In the genomic region with DNA sequence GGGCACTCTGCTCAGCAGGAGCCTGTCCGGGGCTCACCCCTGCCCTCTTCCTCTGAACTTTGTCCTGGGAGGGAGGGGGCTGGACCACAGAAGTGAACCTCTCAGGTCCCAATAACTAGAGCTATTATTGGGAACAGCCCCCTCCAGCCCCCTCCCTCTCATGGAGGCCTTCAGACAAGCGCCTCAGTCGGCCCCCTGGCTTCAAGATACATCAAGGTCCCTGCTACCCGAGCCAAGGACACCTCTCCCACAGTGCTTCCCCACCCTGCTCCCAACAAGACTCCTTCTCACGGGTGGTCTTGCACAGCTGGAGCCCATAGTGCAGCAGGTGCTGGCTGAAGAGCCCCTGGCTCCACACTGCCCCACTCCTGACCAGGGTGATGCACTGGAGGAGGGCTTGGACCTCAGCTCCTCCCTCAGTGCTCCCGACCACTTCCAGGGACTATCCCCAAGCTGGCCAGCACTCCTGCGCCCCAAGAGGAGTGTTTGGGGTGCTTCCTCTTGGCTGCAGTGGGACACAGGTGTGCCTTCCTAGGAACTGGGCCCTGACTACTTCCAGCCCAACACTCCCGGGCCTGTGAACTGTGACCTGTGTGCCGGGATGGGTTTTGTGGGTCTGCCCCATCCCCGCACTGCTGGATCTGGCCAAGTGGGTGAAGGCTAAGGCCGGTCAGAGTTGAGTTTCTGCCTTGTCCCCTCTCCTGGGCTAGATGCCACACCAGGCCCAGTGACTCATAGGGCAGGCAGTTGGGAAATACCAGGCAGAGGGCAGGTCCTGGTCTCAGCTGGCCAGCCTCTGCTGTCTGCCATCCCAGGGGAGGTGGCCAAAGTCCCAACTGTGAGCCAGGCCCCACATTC, we compare ENCODE assay signal across 8 cellular contexts. TPM values are rescaled to one million over a fixed set of nuclear protein-coding genes. Genes with fewer than 3 reads are reported as not detected.
A peak's percentile ranks its signal among the peaks of the same experiment; 100 is the strongest.
DNase-seq lines count a peak whose midpoint lies in the region; ATAC-seq, FAIRE-seq and TF ChIP-seq lines count a peak whose summit lies in the region.

No MANE protein-coding gene starts in this region.

- peak; percentile 61 for DNase-seq in Ammon's horn (ENCODE audit: low spot score)
- DNase-seq in LHCN-M2 (ENCODE audit: low read depth) = peak; percentile 91
- peak; percentile 64 for DNase-seq in mammary epithelial cell
- DNase-seq in HepG2 (ENCODE audit: low spot score) = peak; percentile 70
- no peak for DNase-seq in NCI-H146 (lab: John Stamatoyannopoulos, UW)

- no peak for TF ChIP-seq EP300 in HepG2 (IDR thresholded peaks at IDR 0.05; ENCODE audit: low read depth in 2 of 2, low read length in 2 of 2)
- no peak; the same call in 1 of the 2 replicates for TF ChIP-seq EP300 in HepG2 (CRISPR knock-in tag; IDR thresholded peaks at IDR 0.05; ENCODE audit: borderline replicate concordance)

- H3K79me2 ChIP-seq in mammary epithelial cell (ENCODE audit: insufficient read depth, low read length) (peaks cover 24% of the 10 kb centered on the region), HepG2 (ENCODE audit: insufficient read depth, low read length) (peaks cover 20% of the 10 kb centered on the region)

- peak overlapping the region; percentile 26 for H3K27ac ChIP-seq in mammary epithelial cell (ENCODE audit: insufficient read depth, low read depth, low read length)
- peak overlapping the region; percentile 92 for H3K27ac ChIP-seq in HepG2 (ENCODE audit: extremely low read length, insufficient read depth, low read length)
- H3K27ac ChIP-seq in thymus (ENCODE audit: low read depth) = peak overlapping the region; percentile 70

- 22% methylated on average over 4 of the region's 11 CpGs for WGBS in mammary epithelial cell (ENCODE audit: low coverage, missing lambda C conversion rate)
- 44% methylated on average over 3 of the region's 11 CpGs for WGBS in HepG2 (ENCODE audit: low lambda C conversion rate)
- 88% methylated on average over 11 of the region's 11 CpGs for WGBS in thymus

- H3K4me1 ChIP-seq in mammary epithelial cell (ENCODE audit: insufficient read depth, low read length) (peaks cover 31% of the 10 kb centered on the region), HepG2 (ENCODE audit: insufficient read depth, low read length) (peaks cover 35% of the 10 kb centered on the region), thymus (ENCODE audit: control insufficient read depth, insufficient read depth, low read length) (peaks cover 12% of the 10 kb centered on the region)

- no TSS peak for BruUV-seq in mammary epithelial cell (replicated peaks; lab: Mats Ljungman, UMichigan)
- BruUV-seq in HepG2 (replicated peaks; lab: Mats Ljungman, UMichigan) = no TSS peak

- H3K36me3 ChIP-seq in mammary epithelial cell (ENCODE audit: insufficient read depth, low read length) = no peaks in the 10 kb centered on the region
- peaks cover 8 to 22% of the 10 kb centered on the region in 2 experiments; a peak in 4 of 5 replicates for H3K36me3 ChIP-seq in HepG2 (replicated peaks in 1 of 2; ENCODE audit: control insufficient read depth in 1 of 2, insufficient read depth in 2 of 2, low read length in 2 of 2)
- peaks cover 43% of the 10 kb centered on the region for H3K36me3 ChIP-seq in thymus (ENCODE audit: control insufficient read depth, insufficient read depth)

- TF ChIP-seq RAD21 in HepG2 (CRISPR knock-in tag; IDR thresholded peaks at IDR 0.05) = no peak

- dilution Hi-C loops in mammary epithelial cell (cut with HindIII; ENCODE audit: low sequenced_read_pairs) = no loop called here

- H3K9me3 ChIP-seq in mammary epithelial cell (replicated peaks; ENCODE audit: insufficient read depth, low read length) = no peaks in the 10 kb centered on the region
- no peaks in the 10 kb centered on the region for H3K9me3 ChIP-seq in HepG2 (ENCODE audit: low read length)
- no peaks in the 10 kb centered on the region for H3K9me3 ChIP-seq in thymus (ENCODE audit: control insufficient read depth)

- H2AFZ ChIP-seq in mammary epithelial cell (ENCODE audit: low read depth, low read length) (no peak overlapping the region), HepG2 (ENCODE audit: low read length) (no peak overlapping the region)

- POLR2A ChIA-PET in HepG2 (lab: Yijun Ruan, JAX) = interaction anchor here (1.6 to 9.2 kb wide), 10 partner anchors 8 to 245 kb away, joined by 8 to 264 read pairs (median 24); a partner anchor contains a TSS

- intact Hi-C loops in mammary epithelial cell (cut with micrococcal nuclease) = loop anchor here (2.0 kb wide), 1 partner anchor 14 kb away; no protein-coding TSS in a partner anchor
- intact Hi-C loops in HepG2 (cut with micrococcal nuclease; ENCODE audit: unreplicated experiment) = no loop called here

- FAIRE-seq in HepG2 (lab: Jason Lieb, UNC) = peak; percentile 8

- H3K27me3 ChIP-seq in mammary epithelial cell (ENCODE audit: insufficient read depth, low read length) = no peaks in the 10 kb centered on the region
- no peaks in the 10 kb centered on the region; a peak in 1 of 5 replicates for H3K27me3 ChIP-seq in HepG2 (ENCODE audit: control insufficient read depth in 1 of 2, insufficient read depth in 2 of 2, low read length in 2 of 2)
- H3K27me3 ChIP-seq in thymus (ENCODE audit: control insufficient read depth, insufficient read depth) = peaks cover under 1% of the 10 kb centered on the region

- H3K9ac ChIP-seq in mammary epithelial cell (ENCODE audit: insufficient read depth, low read length) = peak overlapping the region; percentile 35
- H3K9ac ChIP-seq in HepG2 (ENCODE audit: insufficient read depth, low read depth, low read length) = peak overlapping the region; percentile 92

- in situ Hi-C loops in mammary epithelial cell (cut with MboI; ENCODE audit: low sequenced_read_pairs in 2 of 2) (no loop called here), HepG2 (cut with HindIII; ENCODE audit: extremely low pct_ligation_motif_present, low pct_unique_long_range_greater_than_20kb) (no loop called here)

- TF ChIP-seq CTCF in mammary epithelial cell (conservative IDR thresholded peaks at IDR 0.05 in 1 of 2, IDR thresholded peaks at IDR 0.05 in 1 of 2; ENCODE audit: extremely low read depth in 1 of 2, insufficient read depth in 1 of 2, low read depth in 1 of 2, low read length in 2 of 2) (peak in 1 of 2 donors; percentile 8), HepG2 (CRISPR knock-in tag; IDR thresholded peaks at IDR 0.05) (no peak)

- peak overlapping the region; percentile 68 to 92 (median 77) for H3K4me3 ChIP-seq in mammary epithelial cell (replicated peaks in 1 of 3; ENCODE audit: insufficient read depth in 1 of 3, low read depth in 2 of 3, low read length in 3 of 3)
- peak overlapping the region; percentile 80 to 98 (median 94) for H3K4me3 ChIP-seq in HepG2 (replicated peaks in 1 of 3; ENCODE audit: insufficient read depth in 1 of 3, low read depth in 2 of 3, low read length in 3 of 3)
- peak overlapping the region; percentile 95 for H3K4me3 ChIP-seq in thymus (ENCODE audit: low read length)

- peak overlapping the region; percentile 100 for H3K4me2 ChIP-seq in mammary epithelial cell (ENCODE audit: insufficient read depth, low read depth, low read length)
- H3K4me2 ChIP-seq in HepG2 (ENCODE audit: low read depth, low read length) = peak overlapping the region; percentile 98

- TF ChIP-seq POLR2A in HepG2 (IDR thresholded peaks at IDR 0.05; ENCODE audit: insufficient read depth in 1 of 2, low read depth in 2 of 2, low read length in 2 of 2) = no peak

- ATAC-seq in HepG2 = peak; percentile 32
- ATAC-seq in HG03520 (IDR thresholded peaks at IDR 0.05; ENCODE audit: unreplicated experiment) = no peak
- no peak for ATAC-seq in HG03039 (IDR thresholded peaks at IDR 0.05; ENCODE audit: unreplicated experiment)

- CTCF ChIA-PET in mammary epithelial cell (lab: Charles Lee; ENCODE audit: low non-redundant PET) = interaction anchor here (0.7 kb wide), 1 partner anchor 59 kb away, joined by 5 read pairs; no protein-coding TSS in a partner anchor
- CTCF ChIA-PET in HepG2 (lab: Yijun Ruan, JAX; ENCODE audit: low intra/inter-chr PET ratio, low total read pairs) = no interaction called here

- H4K20me1 ChIP-seq in mammary epithelial cell (ENCODE audit: insufficient read depth, low read length) (no peaks in the 10 kb centered on the region), HepG2 (ENCODE audit: insufficient read depth, low read length) (peaks cover 20% of the 10 kb centered on the region)

RNA-seq across cellular contexts. Expression of a gene that starts 2.2 kb away (rescaled TPM):
- 43.7 and 45.4 TPM in 2 replicates for total RNA-seq in LHCN-M2 (2014; rRNA removed)
- 83.1 TPM for polyA plus RNA-seq in LHCN-M2 (2012)
- 10 to 100 TPM; 14.7 to 62.6 TPM for total RNA-seq in mammary epithelial cell
- 13.7 TPM for polyA plus RNA-seq in mammary epithelial cell
- 17.2 TPM for polyA minus RNA-seq in mammary epithelial cell
- 4.8 and 10.5 TPM in 2 replicates for total RNA-seq in HepG2 (2016; rRNA removed; fragmentation: Illumina TruSeq; extraction: Trizol)
- 3.8 and 4.1 TPM in 2 replicates for total RNA-seq in HepG2 (2016; cell fraction: cytosol; rRNA removed; fragmentation: Illumina TruSeq; extraction: Trizol; ENCODE audit: low read depth)
- total RNA-seq in HepG2 (2016; cell fraction: insoluble cytoplasmic fraction; rRNA removed; fragmentation: Illumina TruSeq; extraction: Trizol) = 4.0 and 11.4 TPM in 2 replicates
- 4.4 and 5.4 TPM in 2 replicates for total RNA-seq in HepG2 (2016; cell fraction: membrane; rRNA removed; fragmentation: Illumina TruSeq; extraction: Trizol)
- 17.2 and 23.5 TPM in 2 replicates for total RNA-seq in HepG2 (2016; cell fraction: nucleus; rRNA removed; fragmentation: Illumina TruSeq; extraction: Trizol)
- polyA plus RNA-seq in HepG2 (2011; rRNA removed) = 43.2 and 58.1 TPM in 2 replicates
- 7.3 and 12.8 TPM in 2 replicates for polyA plus RNA-seq in HepG2 (2011; cell fraction: cytosol; rRNA removed)
- 830 and 954 TPM in 2 replicates for polyA plus RNA-seq in HepG2 (2011; cell fraction: nucleus; rRNA removed)
- 70.1 and 82.8 TPM in 2 replicates for polyA plus RNA-seq in HepG2 (2012)
- polyA plus RNA-seq in HepG2 (2016; cell fraction: cytosol; fragmentation: Illumina TruSeq; extraction: Trizol; ENCODE audit: low read depth) = 4.8 and 6.6 TPM in 2 replicates
- polyA plus RNA-seq in HepG2 (2016; cell fraction: insoluble cytoplasmic fraction; fragmentation: Illumina TruSeq; extraction: Trizol; ENCODE audit: low read depth) = 14.6 and 20.2 TPM in 2 replicates
- 7.5 and 10.2 TPM in 2 replicates for polyA plus RNA-seq in HepG2 (2016; cell fraction: membrane; fragmentation: Illumina TruSeq; extraction: Trizol; ENCODE audit: low read depth)
- polyA plus RNA-seq in HepG2 (2016; cell fraction: nucleus; fragmentation: Illumina TruSeq; extraction: Trizol; ENCODE audit: insufficient read depth, low read depth) = 77.9 and 79.1 TPM in 2 replicates
- 60.4 and 150 TPM in 2 replicates for polyA minus RNA-seq in HepG2 (2011; rRNA and poly(A)+ RNA removed; ENCODE audit: low replicate concordance)
- 24.0 and 31.5 TPM in 2 replicates for polyA minus RNA-seq in HepG2 (2011; cell fraction: cytosol; rRNA and poly(A)+ RNA removed)
- polyA minus RNA-seq in HepG2 (2011; cell fraction: nucleus; rRNA and poly(A)+ RNA removed) = 135 and 151 TPM in 2 replicates
- 83.6 TPM for polyA plus RNA-seq in thymus

RNA-seq across cellular contexts. Expression of a gene that starts 6.8 kb away (rescaled TPM):
- 0.40 and 1.3 TPM in 2 replicates for total RNA-seq in LHCN-M2 (2014; rRNA removed)
- 0.68 TPM for polyA plus RNA-seq in LHCN-M2 (2012)
- total RNA-seq in mammary epithelial cell = under 1 TPM in 1 of 2 donors, not detected in 1; 0.17 TPM
- polyA plus RNA-seq in mammary epithelial cell = 0.25 TPM
- polyA minus RNA-seq in mammary epithelial cell = not detected
- 8.9 and 14.9 TPM in 2 replicates for total RNA-seq in HepG2 (2016; rRNA removed; fragmentation: Illumina TruSeq; extraction: Trizol)
- total RNA-seq in HepG2 (2016; cell fraction: cytosol; rRNA removed; fragmentation: Illumina TruSeq; extraction: Trizol; ENCODE audit: low read depth) = 5.5 and 5.9 TPM in 2 replicates
- 8.5 and 12.6 TPM in 2 replicates for total RNA-seq in HepG2 (2016; cell fraction: insoluble cytoplasmic fraction; rRNA removed; fragmentation: Illumina TruSeq; extraction: Trizol)
- 6.6 and 10.0 TPM in 2 replicates for total RNA-seq in HepG2 (2016; cell fraction: membrane; rRNA removed; fragmentation: Illumina TruSeq; extraction: Trizol)
- 10.8 and 16.7 TPM in 2 replicates for total RNA-seq in HepG2 (2016; cell fraction: nucleus; rRNA removed; fragmentation: Illumina TruSeq; extraction: Trizol)
- polyA plus RNA-seq in HepG2 (2011; rRNA removed) = 21.0 and 27.7 TPM in 2 replicates
- 9.8 and 16.5 TPM in 2 replicates for polyA plus RNA-seq in HepG2 (2011; cell fraction: cytosol; rRNA removed)
- 278 and 343 TPM in 2 replicates for polyA plus RNA-seq in HepG2 (2011; cell fraction: nucleus; rRNA removed)
- polyA plus RNA-seq in HepG2 (2012) = 10.5 and 14.8 TPM in 2 replicates
- 8.3 and 10.9 TPM in 2 replicates for polyA plus RNA-seq in HepG2 (2016; cell fraction: cytosol; fragmentation: Illumina TruSeq; extraction: Trizol; ENCODE audit: low read depth)
- polyA plus RNA-seq in HepG2 (2016; cell fraction: insoluble cytoplasmic fraction; fragmentation: Illumina TruSeq; extraction: Trizol; ENCODE audit: low read depth) = 14.8 and 17.4 TPM in 2 replicates
- polyA plus RNA-seq in HepG2 (2016; cell fraction: membrane; fragmentation: Illumina TruSeq; extraction: Trizol; ENCODE audit: low read depth) = 11.2 and 14.5 TPM in 2 replicates
- 48.6 and 55.2 TPM in 2 replicates for polyA plus RNA-seq in HepG2 (2016; cell fraction: nucleus; fragmentation: Illumina TruSeq; extraction: Trizol; ENCODE audit: insufficient read depth, low read depth)
- polyA minus RNA-seq in HepG2 (2011; rRNA and poly(A)+ RNA removed; ENCODE audit: low replicate concordance) = 3.4 and 13.9 TPM in 2 replicates
- polyA minus RNA-seq in HepG2 (2011; cell fraction: cytosol; rRNA and poly(A)+ RNA removed) = 7.5 and 8.4 TPM in 2 replicates
- polyA minus RNA-seq in HepG2 (2011; cell fraction: nucleus; rRNA and poly(A)+ RNA removed) = 22.7 and 23.2 TPM in 2 replicates
- 6.2 TPM for polyA plus RNA-seq in thymus

RNA-seq across cellular contexts. Expression of a gene that starts 11.1 kb away (rescaled TPM):
- total RNA-seq in LHCN-M2 (2014; rRNA removed) = 416 and 495 TPM in 2 replicates
- polyA plus RNA-seq in LHCN-M2 (2012) = 2,343 TPM
- total RNA-seq in mammary epithelial cell = 1,000 to 10,000 TPM in 1 of 2 donors, 100 to 1,000 TPM in 1; 135 to 1,487 TPM
- polyA plus RNA-seq in mammary epithelial cell = 1,296 TPM
- polyA minus RNA-seq in mammary epithelial cell = 737 TPM
- total RNA-seq in HepG2 (2016; rRNA removed; fragmentation: Illumina TruSeq; extraction: Trizol) = 2,049 and 2,106 TPM in 2 replicates
- total RNA-seq in HepG2 (2016; cell fraction: cytosol; rRNA removed; fragmentation: Illumina TruSeq; extraction: Trizol; ENCODE audit: low read depth) = 3,126 and 3,282 TPM in 2 replicates
- 1,870 and 2,048 TPM in 2 replicates for total RNA-seq in HepG2 (2016; cell fraction: insoluble cytoplasmic fraction; rRNA removed; fragmentation: Illumina TruSeq; extraction: Trizol)
- total RNA-seq in HepG2 (2016; cell fraction: membrane; rRNA removed; fragmentation: Illumina TruSeq; extraction: Trizol) = 3,967 and 4,265 TPM in 2 replicates
- 735 and 852 TPM in 2 replicates for total RNA-seq in HepG2 (2016; cell fraction: nucleus; rRNA removed; fragmentation: Illumina TruSeq; extraction: Trizol)
- polyA plus RNA-seq in HepG2 (2011; rRNA removed) = 895 and 978 TPM in 2 replicates
- polyA plus RNA-seq in HepG2 (2011; cell fraction: cytosol; rRNA removed) = 1,028 and 2,692 TPM in 2 replicates
- 723 and 858 TPM in 2 replicates for polyA plus RNA-seq in HepG2 (2011; cell fraction: nucleus; rRNA removed)
- polyA plus RNA-seq in HepG2 (2012) = 1,506 and 2,284 TPM in 2 replicates
- polyA plus RNA-seq in HepG2 (2016; cell fraction: cytosol; fragmentation: Illumina TruSeq; extraction: Trizol; ENCODE audit: low read depth) = 3,287 and 3,430 TPM in 2 replicates
- 1,412 and 1,584 TPM in 2 replicates for polyA plus RNA-seq in HepG2 (2016; cell fraction: insoluble cytoplasmic fraction; fragmentation: Illumina TruSeq; extraction: Trizol; ENCODE audit: low read depth)
- polyA plus RNA-seq in HepG2 (2016; cell fraction: membrane; fragmentation: Illumina TruSeq; extraction: Trizol; ENCODE audit: low read depth) = 3,687 and 3,698 TPM in 2 replicates
- polyA plus RNA-seq in HepG2 (2016; cell fraction: nucleus; fragmentation: Illumina TruSeq; extraction: Trizol; ENCODE audit: insufficient read depth, low read depth) = 1,014 and 1,045 TPM in 2 replicates
- 472 and 1,216 TPM in 2 replicates for polyA minus RNA-seq in HepG2 (2011; rRNA and poly(A)+ RNA removed; ENCODE audit: low replicate concordance)
- polyA minus RNA-seq in HepG2 (2011; cell fraction: cytosol; rRNA and poly(A)+ RNA removed) = 793 and 848 TPM in 2 replicates
- 188 and 248 TPM in 2 replicates for polyA minus RNA-seq in HepG2 (2011; cell fraction: nucleus; rRNA and poly(A)+ RNA removed)
- 2,667 TPM for polyA plus RNA-seq in thymus

RNA-seq across cellular contexts. Expression of a gene that starts 11.9 kb away (rescaled TPM):
- total RNA-seq in LHCN-M2 (2014; rRNA removed) (840 and 1,028 TPM in 2 replicates), mammary epithelial cell (100 to 1,000 TPM; 387 to 511 TPM), HepG2 (2016; rRNA removed; fragmentation: Illumina TruSeq; extraction: Trizol) (54.0 and 125 TPM in 2 replicates)
- 1,063 TPM for polyA plus RNA-seq in LHCN-M2 (2012)
- polyA plus RNA-seq in mammary epithelial cell (721 TPM), HepG2 (2011; rRNA removed) (197 and 287 TPM in 2 replicates), thymus (82.3 TPM)
- polyA minus RNA-seq in mammary epithelial cell = 374 TPM
- total RNA-seq in HepG2 (2016; cell fraction: cytosol; rRNA removed; fragmentation: Illumina TruSeq; extraction: Trizol; ENCODE audit: low read depth) = 31.5 and 37.4 TPM in 2 replicates
- 60.0 and 126 TPM in 2 replicates for total RNA-seq in HepG2 (2016; cell fraction: insoluble cytoplasmic fraction; rRNA removed; fragmentation: Illumina TruSeq; extraction: Trizol)
- 34.7 and 43.1 TPM in 2 replicates for total RNA-seq in HepG2 (2016; cell fraction: membrane; rRNA removed; fragmentation: Illumina TruSeq; extraction: Trizol)
- 93.4 and 110 TPM in 2 replicates for total RNA-seq in HepG2 (2016; cell fraction: nucleus; rRNA removed; fragmentation: Illumina TruSeq; extraction: Trizol)
- 200 and 252 TPM in 2 replicates for polyA plus RNA-seq in HepG2 (2011; cell fraction: cytosol; rRNA removed)
- polyA plus RNA-seq in HepG2 (2011; cell fraction: nucleus; rRNA removed) = 375 and 396 TPM in 2 replicates
- 93.8 and 141 TPM in 2 replicates for polyA plus RNA-seq in HepG2 (2012)
- polyA plus RNA-seq in HepG2 (2016; cell fraction: cytosol; fragmentation: Illumina TruSeq; extraction: Trizol; ENCODE audit: low read depth) = 36.4 and 45.9 TPM in 2 replicates
- polyA plus RNA-seq in HepG2 (2016; cell fraction: insoluble cytoplasmic fraction; fragmentation: Illumina TruSeq; extraction: Trizol; ENCODE audit: low read depth) = 54.8 and 63.7 TPM in 2 replicates
- 41.9 and 45.5 TPM in 2 replicates for polyA plus RNA-seq in HepG2 (2016; cell fraction: membrane; fragmentation: Illumina TruSeq; extraction: Trizol; ENCODE audit: low read depth)
- polyA plus RNA-seq in HepG2 (2016; cell fraction: nucleus; fragmentation: Illumina TruSeq; extraction: Trizol; ENCODE audit: insufficient read depth, low read depth) = 208 and 218 TPM in 2 replicates
- 312 and 492 TPM in 2 replicates for polyA minus RNA-seq in HepG2 (2011; rRNA and poly(A)+ RNA removed; ENCODE audit: low replicate concordance)
- 90.0 and 90.8 TPM in 2 replicates for polyA minus RNA-seq in HepG2 (2011; cell fraction: cytosol; rRNA and poly(A)+ RNA removed)
- 60.9 and 80.8 TPM in 2 replicates for polyA minus RNA-seq in HepG2 (2011; cell fraction: nucleus; rRNA and poly(A)+ RNA removed)

RNA-seq across cellular contexts. Expression of a gene that starts 15.9 kb away (rescaled TPM):
- total RNA-seq in LHCN-M2 (2014; rRNA removed) (13.0 and 15.3 TPM in 2 replicates), mammary epithelial cell (10 to 100 TPM in 1 of 2 donors, 1 to 10 TPM in 1; 4.5 to 19.2 TPM), HepG2 (2016; rRNA removed; fragmentation: Illumina TruSeq; extraction: Trizol) (7.9 and 16.0 TPM in 2 replicates)
- polyA plus RNA-seq in LHCN-M2 (2012) = 6.4 TPM
- polyA plus RNA-seq in mammary epithelial cell (9.3 TPM), HepG2 (2011; rRNA removed) (14.3 and 17.7 TPM in 2 replicates), thymus (46.0 TPM)
- polyA minus RNA-seq in mammary epithelial cell = 1.8 TPM
- 3.5 and 4.1 TPM in 2 replicates for total RNA-seq in HepG2 (2016; cell fraction: cytosol; rRNA removed; fragmentation: Illumina TruSeq; extraction: Trizol; ENCODE audit: low read depth)
- total RNA-seq in HepG2 (2016; cell fraction: insoluble cytoplasmic fraction; rRNA removed; fragmentation: Illumina TruSeq; extraction: Trizol) = 8.8 and 17.2 TPM in 2 replicates
- total RNA-seq in HepG2 (2016; cell fraction: membrane; rRNA removed; fragmentation: Illumina TruSeq; extraction: Trizol) = 7.4 and 7.9 TPM in 2 replicates
- total RNA-seq in HepG2 (2016; cell fraction: nucleus; rRNA removed; fragmentation: Illumina TruSeq; extraction: Trizol) = 17.2 and 22.2 TPM in 2 replicates
- 5.0 and 12.7 TPM in 2 replicates for polyA plus RNA-seq in HepG2 (2011; cell fraction: cytosol; rRNA removed)
- polyA plus RNA-seq in HepG2 (2011; cell fraction: nucleus; rRNA removed) = 234 and 353 TPM in 2 replicates
- polyA plus RNA-seq in HepG2 (2012) = 6.8 and 9.8 TPM in 2 replicates
- polyA plus RNA-seq in HepG2 (2016; cell fraction: cytosol; fragmentation: Illumina TruSeq; extraction: Trizol; ENCODE audit: low read depth) = 3.7 and 3.9 TPM in 2 replicates
- polyA plus RNA-seq in HepG2 (2016; cell fraction: insoluble cytoplasmic fraction; fragmentation: Illumina TruSeq; extraction: Trizol; ENCODE audit: low read depth) = 12.6 and 15.2 TPM in 2 replicates
- 7.8 and 9.8 TPM in 2 replicates for polyA plus RNA-seq in HepG2 (2016; cell fraction: membrane; fragmentation: Illumina TruSeq; extraction: Trizol; ENCODE audit: low read depth)
- polyA plus RNA-seq in HepG2 (2016; cell fraction: nucleus; fragmentation: Illumina TruSeq; extraction: Trizol; ENCODE audit: insufficient read depth, low read depth) = 93.2 and 101 TPM in 2 replicates
- 2.9 and 14.9 TPM in 2 replicates for polyA minus RNA-seq in HepG2 (2011; rRNA and poly(A)+ RNA removed; ENCODE audit: low replicate concordance)
- 3.4 and 7.0 TPM in 2 replicates for polyA minus RNA-seq in HepG2 (2011; cell fraction: cytosol; rRNA and poly(A)+ RNA removed)
- polyA minus RNA-seq in HepG2 (2011; cell fraction: nucleus; rRNA and poly(A)+ RNA removed) = 19.3 TPM in 2 replicates

Comparison
In these comparisons a context has a peak if more than half of its experiments do, and no peak if none do; other contexts are left out.
1. H3K27ac ChIP-seq: peak in every context shown above with its lines; median percentile 92 in HepG2; 70 in thymus; 26 in mammary epithelial cell.